8 cellular contexts compared by ENCODE assay signal in genomic region chr18:12883003-12883683, GRCh38. TPM values are rescaled to one million over a fixed set of nuclear protein-coding genes. Genes with fewer than 3 reads are reported as not detected.
DNase-seq lines count a peak whose midpoint lies in the region; ATAC-seq lines count a peak whose summit lies in the region.

No MANE protein-coding gene starts in this region.

- H3K4me3 Mint-ChIP-seq in effector memory CD8-positive, alpha-beta T cell: peak overlapping the region; percentile 89 to 94

- no peaks in the 10 kb centered on the region for H3K27me3 Mint-ChIP-seq in effector memory CD8-positive, alpha-beta T cell

- H3K4me1 ChIP-seq in mucosa of rectum (ENCODE audit: control insufficient read depth in 2 of 2, insufficient read depth in 2 of 2, low read length in 2 of 2) (peaks cover 13 to 16% of the 10 kb centered on the region in 2 donors), aorta (ENCODE audit: control insufficient read depth in 1 of 2, insufficient read depth in 2 of 2, low read length in 2 of 2) (peaks cover 0 to 2% of the 10 kb centered on the region in 2 donors)

- no peaks in the 10 kb centered on the region for H3K9me3 Mint-ChIP-seq in effector memory CD8-positive, alpha-beta T cell

- DNase-seq in NCI-H748 (lab: John Stamatoyannopoulos, UW; ENCODE audit: unreplicated experiment): peak; percentile 66
- DNase-seq in NCI-H748 treated with DMSO at 0.1 percent for 48 hours (lab: John Stamatoyannopoulos, UW): no peak
- peak; percentile 20 for DNase-seq in SW480 (ENCODE audit: low spot score)
- peak in 1 of 3 experiments; percentile 13 for DNase-seq in effector memory CD8-positive, alpha-beta T cell
- DNase-seq in aorta: no peak
- no peak for DNase-seq in AML-193 (lab: John Stamatoyannopoulos, UW)

- intact Hi-C loops in aorta (cut with DNase I): loop anchor here (10.0 kb wide), 2 partner anchors 48 to 58 kb away; no protein-coding TSS in a partner anchor

- H3K9ac ChIP-seq in mucosa of rectum (ENCODE audit: low read depth in 1 of 2, low read length in 2 of 2): peak overlapping the region; percentile 93 to 94

- H3K36me3 Mint-ChIP-seq in effector memory CD8-positive, alpha-beta T cell (ENCODE audit: insufficient read depth): peaks cover 24% of the 10 kb centered on the region

- peak overlapping the region; percentile 79 to 90 for H3K4me3 ChIP-seq in mucosa of rectum (ENCODE audit: low read length in 2 of 2)
- peak overlapping the region; percentile 68 to 98 for H3K4me3 ChIP-seq in aorta (ENCODE audit: low read length in 2 of 2)

- H3K27ac Mint-ChIP-seq in effector memory CD8-positive, alpha-beta T cell: peak overlapping the region; percentile 96 to 97

- H3K27ac ChIP-seq in mucosa of rectum (ENCODE audit: low read depth in 2 of 2, low read length in 2 of 2) (peak overlapping the region; percentile 100), aorta (ENCODE audit: low read depth in 1 of 2, low read length in 2 of 2) (peak overlapping the region; percentile 85 to 100)

- WGBS in aorta, 2 donors: 1% methylated on average over 53 of the region's 53 CpGs

- H3K27me3 ChIP-seq in mucosa of rectum (ENCODE audit: control insufficient read depth in 2 of 2, insufficient read depth in 2 of 2, low read length in 2 of 2) (no peaks in the 10 kb centered on the region), aorta (ENCODE audit: control insufficient read depth in 1 of 2, insufficient read depth in 2 of 2, low read length in 1 of 2) (no peaks in the 10 kb centered on the region)

- H3K4me1 Mint-ChIP-seq in effector memory CD8-positive, alpha-beta T cell (ENCODE audit: low read depth in 2 of 2): peaks cover 37 to 46% of the 10 kb centered on the region in 2 donors

- H3K9me3 ChIP-seq in mucosa of rectum (ENCODE audit: control insufficient read depth in 2 of 2, low read length in 2 of 2) (no peaks in the 10 kb centered on the region), aorta (ENCODE audit: control insufficient read depth, low read length) (no peaks in the 10 kb centered on the region)

- peak; percentile 12 for ATAC-seq in HG02973 (IDR thresholded peaks at IDR 0.05; ENCODE audit: unreplicated experiment)
- peak; percentile 6 for ATAC-seq in effector memory CD8-positive, alpha-beta T cell (replicated peaks)
- peak; percentile 78 for ATAC-seq in aorta (ENCODE audit: low FRiP score)

- H3K36me3 ChIP-seq in mucosa of rectum (ENCODE audit: control insufficient read depth in 2 of 2, insufficient read depth in 2 of 2, low read length in 2 of 2) (no peaks in the 10 kb centered on the region), aorta (ENCODE audit: control insufficient read depth in 1 of 2, insufficient read depth in 2 of 2, low read length in 1 of 2) (no peaks in the 10 kb centered on the region)

RNA-seq across cellular contexts. Expression of gene PTPN2, which starts 0.9 kb away (rescaled TPM):
- total RNA-seq in aorta: 10 to 100 TPM; 37.2 to 52.9 TPM
- polyA plus RNA-seq in aorta: 10 to 100 TPM; 26.6 to 37.7 TPM

Comparison
In these comparisons a context has a peak if more than half of its experiments do, and no peak if none do; other contexts are left out.
1. DNase-seq: peak in NCI-H748 (single experiment) and SW480 (single experiment); none in NCI-H748 treated with DMSO at 0.1 percent for 48 hours (single experiment), aorta (0 of 2) and AML-193 (0 of 2).
2. ATAC-seq: peak in every context shown above with its lines; median percentile 78 in aorta; 12 in HG02973; 6 in effector memory CD8-positive, alpha-beta T cell.